ENCODE assay signal across 8 cellular contexts in the genomic region with DNA sequence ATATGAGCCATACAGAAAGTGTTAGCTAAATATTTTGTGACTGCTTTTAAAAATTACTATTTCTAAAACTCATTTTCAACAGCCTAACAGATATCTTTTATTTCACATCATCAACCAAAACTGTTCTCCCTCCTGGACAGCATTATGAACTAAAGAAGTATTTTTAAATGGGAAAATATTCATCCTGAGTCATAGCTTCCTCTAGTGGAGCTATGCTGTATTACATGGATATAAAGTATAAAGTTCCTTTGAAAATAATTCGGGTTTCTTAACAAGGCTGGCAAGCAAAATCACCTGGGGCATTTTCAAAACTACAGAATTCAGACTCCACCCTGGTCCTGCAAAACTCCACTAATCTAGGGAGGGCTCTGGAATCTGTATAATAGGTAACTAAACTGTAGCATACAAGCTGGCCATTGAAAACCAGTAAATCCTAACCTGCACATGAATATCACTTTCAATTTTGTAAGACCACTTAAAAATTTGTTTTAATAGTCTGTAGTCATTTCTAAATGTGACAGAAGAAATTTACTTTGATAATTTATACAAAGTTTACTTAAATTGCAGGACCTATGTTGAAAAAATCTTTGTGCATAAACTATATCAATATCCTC. TPM values are rescaled to one million over a fixed set of nuclear protein-coding genes. Genes with fewer than 3 reads are reported as not detected.
DNase-seq lines count a peak whose midpoint lies in the region; ATAC-seq, FAIRE-seq and TF ChIP-seq lines count a peak whose summit lies in the region.

No MANE protein-coding gene starts in this region.

- FAIRE-seq in GM12891 (lab: Jason Lieb, UNC), result no peak

- TF ChIP-seq POLR2A in GM12891 (IDR thresholded peaks at IDR 0.05; ENCODE audit: low read depth, low read length), result no peak

- DNase-seq in DMS 273 treated with DMSO at 0.1 percent for 48 hours (lab: John Stamatoyannopoulos, UW) (peak; percentile 25), NCI-H2227 treated with DMSO at 0.1 percent for 48 hours (lab: John Stamatoyannopoulos, UW) (peak; percentile 6), dedifferentiated amniotic fluid mesenchymal stem cell (ENCODE audit: extremely low spot score) (peak; percentile 47), pons (ENCODE audit: low spot score) (peak; percentile 40), GM12891 (ENCODE audit: insufficient read length, low spot score) (no peak)
- DNase-seq in stimulated activated CD4-positive, alpha-beta T cell treated with anti-CD3 and anti-CD28 coated beads, Interleukin-4, amount 100 ng/mL, for 24 hours, result no peak

- ATAC-seq in GM21529 (IDR thresholded peaks at IDR 0.05; ENCODE audit: unreplicated experiment), result peak; percentile 68
- ATAC-seq in HG03135 (IDR thresholded peaks at IDR 0.05; ENCODE audit: unreplicated experiment), result no peak

TF ChIP-seq in GM12891, 5 proteins besides CTCF, POLR2A, EP300 and RAD21:
- TF ChIP-seq TAF1 (IDR thresholded peaks at IDR 0.05; ENCODE audit: low read depth, low read length) (no peak), PAX5 (IDR thresholded peaks at IDR 0.05; ENCODE audit: insufficient read depth, low read length, severe bottlenecking) (no peak), SPI1 (IDR thresholded peaks at IDR 0.05; ENCODE audit: low read depth, low read length) (no peak), POU2F2 (IDR thresholded peaks at IDR 0.05; ENCODE audit: low read depth, low read length) (no peak), POLR2AphosphoS5 (IDR thresholded peaks at IDR 0.05; ENCODE audit: low read depth, low read length) (no peak)

RNA-seq across cellular contexts. Expression of a gene that starts 53.5 kb away (rescaled TPM):
- 0.03 TPM for polyA plus RNA-seq in GM12891 (2012; ENCODE audit: low read depth, missing spikeins)

Comparison
In these comparisons a context has a peak if more than half of its experiments do, and no peak if none do; other contexts are left out.
1. DNase-seq: peak in DMS 273 treated with DMSO at 0.1 percent for 48 hours (single experiment), NCI-H2227 treated with DMSO at 0.1 percent for 48 hours (single experiment), dedifferentiated amniotic fluid mesenchymal stem cell (single experiment) and pons (single experiment); none in GM12891 (single experiment) and stimulated activated CD4-positive, alpha-beta T cell treated with anti-CD3 and anti-CD28 coated beads, Interleukin-4, amount 100 ng/mL, for 24 hours (single experiment).